In the genomic region with DNA sequence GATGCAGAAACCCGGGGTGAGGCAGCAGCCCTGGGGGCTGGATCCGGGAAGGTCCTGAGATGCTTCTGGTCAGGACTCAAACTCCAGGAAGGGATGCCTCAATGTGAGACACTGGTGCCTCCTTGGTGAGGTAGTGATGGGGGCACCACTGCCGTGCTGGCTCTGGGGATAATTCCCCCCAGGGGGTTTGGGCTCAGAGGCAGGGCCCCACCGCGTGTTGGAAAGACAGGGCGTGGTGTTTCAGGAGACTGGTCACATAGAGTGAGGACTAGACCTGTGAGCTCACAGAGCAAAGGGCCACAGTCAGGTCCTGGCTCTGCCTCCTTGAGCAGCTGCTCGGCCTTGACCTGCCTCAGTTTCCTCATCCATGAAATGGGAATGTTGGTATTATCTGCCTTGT, we compare ENCODE assay signal across 19 cellular contexts.
"Had no signal": no experiment of that assay in that cellular context is flagged by ENCODE, and none has a peak within 500 bp of the region (broad histone marks: within the 10 kb centered on the region; RNA-seq: fewer than 3 reads in every experiment).

No MANE protein-coding gene starts in this region.

- H3K4me3 ChIP-seq: dorsolateral prefrontal cortex, heart right ventricle, spleen, testis, tibial nerve had no signal

- ATAC-seq: esophagus mucosa; heart right ventricle; naive thymus-derived CD4-positive, alpha-beta T cell; right cardiac atrium; stimulated activated naive B cell treated with anti-CD40 and anti-IgM and Interleukin-4, amounts not matched to agents 10 μg/mL and 1 μg/mL and 100 μg/mL, for 72 hours; stimulated activated naive CD8-positive, alpha-beta T cell treated with anti-CD3 and anti-CD28 coated beads, Interleukin-15, amount 100 ng/mL, for 72 hours had no signal

- H3K36me3 Mint-ChIP-seq: naive thymus-derived CD4-positive, alpha-beta T cell; stimulated activated naive B cell treated with anti-CD40 and anti-IgM and Interleukin-4, amounts not matched to agents 10 μg/mL and 1 μg/mL and 100 μg/mL, for 72 hours had no signal

- H3K4me1 Mint-ChIP-seq: naive thymus-derived CD4-positive, alpha-beta T cell; stimulated activated naive B cell treated with anti-CD40 and anti-IgM and Interleukin-4, amounts not matched to agents 10 μg/mL and 1 μg/mL and 100 μg/mL, for 72 hours; stimulated activated naive CD8-positive, alpha-beta T cell treated with anti-CD3 and anti-CD28 coated beads, Interleukin-15, amount 100 ng/mL, for 72 hours had no signal

- H3K27me3 ChIP-seq: spleen, testis, tibial nerve had no signal

- H3K27ac ChIP-seq: dorsolateral prefrontal cortex, heart right ventricle, spleen, testis, tibial nerve had no signal

- H3K4me1 ChIP-seq: heart right ventricle, spleen, testis, tibial nerve had no signal

- H3K4me3 Mint-ChIP-seq: naive thymus-derived CD4-positive, alpha-beta T cell; nephron progenitor cell; stimulated activated naive B cell treated with anti-CD40 and anti-IgM and Interleukin-4, amounts not matched to agents 10 μg/mL and 1 μg/mL and 100 μg/mL, for 72 hours; stimulated activated naive CD8-positive, alpha-beta T cell treated with anti-CD3 and anti-CD28 coated beads, Interleukin-15, amount 100 ng/mL, for 72 hours had no signal

- DNase-seq: central memory CD4-positive, alpha-beta T cell; cortex of kidney; effector CD8-positive, alpha-beta T cell; heart right ventricle; hypothalamus; mammary epithelial cell; naive thymus-derived CD4-positive, alpha-beta T cell; nephron progenitor cell; right cardiac atrium; spleen; stimulated activated CD4-positive, alpha-beta T cell treated with anti-CD3 and anti-CD28 coated beads, Interleukin-15, amount 100 ng/mL, for 24 hours; stimulated activated CD4-positive, alpha-beta T cell treated with anti-CD3 and anti-CD28 coated beads, Interleukin-1b, Interleukin-23, amount 100 ng/mL, for 48 hours; stimulated activated CD4-positive, alpha-beta T cell treated with anti-CD3 and anti-CD28 coated beads, Interleukin-4, amount 100 ng/mL, for 4 hours; stimulated activated naive B cell treated with anti-CD40 and anti-IgM and Interleukin-4, amounts not matched to agents 10 μg/mL and 1 μg/mL and 100 μg/mL, for 72 hours; stimulated activated naive CD8-positive, alpha-beta T cell treated with anti-CD3 and anti-CD28 coated beads, Interleukin-15, amount 100 ng/mL, for 72 hours; testis had no signal

- H3K9me3 ChIP-seq: testis had no signal

- H3K27ac Mint-ChIP-seq: naive thymus-derived CD4-positive, alpha-beta T cell; nephron progenitor cell; stimulated activated naive B cell treated with anti-CD40 and anti-IgM and Interleukin-4, amounts not matched to agents 10 μg/mL and 1 μg/mL and 100 μg/mL, for 72 hours; stimulated activated naive CD8-positive, alpha-beta T cell treated with anti-CD3 and anti-CD28 coated beads, Interleukin-15, amount 100 ng/mL, for 72 hours had no signal

- H3K36me3 ChIP-seq: heart right ventricle, spleen, tibial nerve had no signal

- H3K27me3 Mint-ChIP-seq: stimulated activated naive B cell treated with anti-CD40 and anti-IgM and Interleukin-4, amounts not matched to agents 10 μg/mL and 1 μg/mL and 100 μg/mL, for 72 hours; stimulated activated naive CD8-positive, alpha-beta T cell treated with anti-CD3 and anti-CD28 coated beads, Interleukin-15, amount 100 ng/mL, for 72 hours had no signal
